Comparison of ENCODE assay signal across 27 cellular contexts in genomic region chr13:45967589-45967988, GRCh38.
A peak's percentile ranks its signal among the peaks of the same experiment; 100 is the strongest.
DNase-seq lines count a peak whose midpoint lies in the region; ATAC-seq and TF ChIP-seq lines count a peak whose summit lies in the region.
"Had no signal": no experiment of that assay in that cellular context is flagged by ENCODE, and none has a peak within 500 bp of the region (broad histone marks: within the 10 kb centered on the region; RNA-seq: fewer than 3 reads in every experiment).

No MANE protein-coding gene starts in this region.

- no peaks in the 10 kb centered on the region for H3K27me3 ChIP-seq in A673 (replicated peaks; ENCODE audit: insufficient read depth, low read depth, low read length, poor library complexity)
- H3K27me3 ChIP-seq: BLaER1, MG63, SJCRH30 had no signal

- H3K36me3 ChIP-seq in A673 (ENCODE audit: insufficient read depth, low read length, poor library complexity, severe bottlenecking) = peaks cover 100% of the 10 kb centered on the region

- no peaks in the 10 kb centered on the region for H3K27me3 Mint-ChIP-seq in activated CD8-positive, alpha-beta T cell treated with anti-CD3 and anti-CD28 coated beads for 36 hours
- no peaks in the 10 kb centered on the region for H3K27me3 Mint-ChIP-seq in activated CD8-positive, alpha-beta T cell treated with anti-CD3 and anti-CD28 coated beads, Interleukin-2, amount 10 ng/mL, durations not matched to agents 7 days and 5 days (ENCODE audit: low read depth)
- no peaks in the 10 kb centered on the region for H3K27me3 Mint-ChIP-seq in Calu3 (ENCODE audit: unreplicated experiment)
- H3K27me3 Mint-ChIP-seq in endothelial cell (ENCODE audit: unreplicated experiment) = peaks cover 2% of the 10 kb centered on the region
- H3K27me3 Mint-ChIP-seq: CD4-positive, alpha-beta memory T cell had no signal

- peak overlapping the region; percentile 53 for H3K27ac ChIP-seq in A673 (ENCODE audit: low read depth, low read length, poor library complexity, severe bottlenecking)
- H3K27ac ChIP-seq: BLaER1, PC-9, SJCRH30 had no signal

- no peak for DNase-seq in activated CD8-positive, alpha-beta T cell treated with anti-CD3 and anti-CD28 coated beads for 36 hours
- DNase-seq in activated CD8-positive, alpha-beta T cell treated with anti-CD3 and anti-CD28 coated beads, Interleukin-2, amount 10 ng/mL, durations not matched to agents 7 days and 5 days = no peak
- DNase-seq in A673 (ENCODE audit: low spot score) (no peak), Calu3 (no peak), endothelial cell (ENCODE audit: low spot score) (no peak), NCI-H2171 (lab: John Stamatoyannopoulos, UW) (no peak), globus pallidus (ENCODE audit: low spot score) (no peak)
- DNase-seq: Caco-2; CD4-positive, alpha-beta memory T cell; DMS 273 treated with DMSO at 0.1 percent for 48 hours; DMS79; EL; GDM1; GOT3; HCEC 1CT; KG1; MG63; NCI-H1417; NCI-H1694; NCI-H2029 treated with DMSO at 0.1 percent for 48 hours; NCI-H2227 treated with DMSO at 0.1 percent for 48 hours; NCI-H526 treated with DMSO at 0.1 percent for 48 hours; PC-9; SJCRH30 had no signal

- H3K27ac Mint-ChIP-seq in activated CD8-positive, alpha-beta T cell treated with anti-CD3 and anti-CD28 coated beads for 36 hours = peak overlapping the region; percentile 27
- H3K27ac Mint-ChIP-seq in activated CD8-positive, alpha-beta T cell treated with anti-CD3 and anti-CD28 coated beads, Interleukin-2, amount 10 ng/mL, durations not matched to agents 7 days and 5 days = no peak overlapping the region
- H3K27ac Mint-ChIP-seq in Calu3 (ENCODE audit: unreplicated experiment) = peak overlapping the region; percentile 43
- peak overlapping the region; percentile 4 for H3K27ac Mint-ChIP-seq in endothelial cell (ENCODE audit: unreplicated experiment)

- H3K36me3 Mint-ChIP-seq in activated CD8-positive, alpha-beta T cell treated with anti-CD3 and anti-CD28 coated beads for 36 hours (ENCODE audit: low read depth) = peaks cover 45% of the 10 kb centered on the region
- peaks cover 54% of the 10 kb centered on the region for H3K36me3 Mint-ChIP-seq in activated CD8-positive, alpha-beta T cell treated with anti-CD3 and anti-CD28 coated beads, Interleukin-2, amount 10 ng/mL, durations not matched to agents 7 days and 5 days (ENCODE audit: low read depth)
- H3K36me3 Mint-ChIP-seq in Calu3 (ENCODE audit: insufficient read depth, unreplicated experiment) (peaks cover 13% of the 10 kb centered on the region), endothelial cell (ENCODE audit: low read depth, unreplicated experiment) (peaks cover 21% of the 10 kb centered on the region)

- no peaks in the 10 kb centered on the region for H3K9me3 Mint-ChIP-seq in activated CD8-positive, alpha-beta T cell treated with anti-CD3 and anti-CD28 coated beads for 36 hours
- no peaks in the 10 kb centered on the region for H3K9me3 Mint-ChIP-seq in activated CD8-positive, alpha-beta T cell treated with anti-CD3 and anti-CD28 coated beads, Interleukin-2, amount 10 ng/mL, durations not matched to agents 7 days and 5 days (ENCODE audit: insufficient read depth)
- H3K9me3 Mint-ChIP-seq in Calu3 (ENCODE audit: low read depth, unreplicated experiment) (no peaks in the 10 kb centered on the region), endothelial cell (ENCODE audit: unreplicated experiment) (no peaks in the 10 kb centered on the region)
- H3K9me3 Mint-ChIP-seq: CD4-positive, alpha-beta memory T cell had no signal

- no peak overlapping the region for H3K4me3 ChIP-seq in A673 (ENCODE audit: low read depth, low read length, poor library complexity, severe bottlenecking)
- H3K4me3 ChIP-seq: BLaER1, GM12878, MG63, PC-9, SJCRH30 had no signal

- CTCF ChIA-PET in activated CD8-positive, alpha-beta T cell treated with anti-CD3 and anti-CD28 coated beads for 36 hours (lab: Charles Lee) = no interaction called here
- CTCF ChIA-PET in activated CD8-positive, alpha-beta T cell treated with anti-CD3 and anti-CD28 coated beads, Interleukin-2, amount 10 ng/mL, durations not matched to agents 7 days and 5 days (lab: Charles Lee) = no interaction called here
- CTCF ChIA-PET in A673 (lab: Charles Lee) = no interaction called here
- CTCF ChIA-PET in Calu3 (lab: Charles Lee) = no interaction called here

- ATAC-seq in activated CD8-positive, alpha-beta T cell treated with anti-CD3 and anti-CD28 coated beads for 36 hours = no peak
- ATAC-seq in activated CD8-positive, alpha-beta T cell treated with anti-CD3 and anti-CD28 coated beads, Interleukin-2, amount 10 ng/mL, durations not matched to agents 7 days and 5 days = no peak
- ATAC-seq: GM12878, Right ventricle myocardium inferior had no signal

- BruUV-seq in A673 (replicated peaks; lab: Mats Ljungman, UMichigan) (TSS peak; percentile 12), Calu3 (replicated peaks; lab: Mats Ljungman, UMichigan) (no TSS peak)

- intact Hi-C loops in activated CD8-positive, alpha-beta T cell treated with anti-CD3 and anti-CD28 coated beads for 36 hours (cut with micrococcal nuclease) = no loop called here
- intact Hi-C loops in A673 (cut with micrococcal nuclease; ENCODE audit: unreplicated experiment) = no loop called here
- intact Hi-C loops in Calu3 (cut with micrococcal nuclease; ENCODE audit: unreplicated experiment) = no loop called here

- H3K4me3 Mint-ChIP-seq in activated CD8-positive, alpha-beta T cell treated with anti-CD3 and anti-CD28 coated beads for 36 hours = no peak overlapping the region
- H3K4me3 Mint-ChIP-seq in activated CD8-positive, alpha-beta T cell treated with anti-CD3 and anti-CD28 coated beads, Interleukin-2, amount 10 ng/mL, durations not matched to agents 7 days and 5 days = no peak overlapping the region
- no peak overlapping the region for H3K4me3 Mint-ChIP-seq in Calu3 (ENCODE audit: low read depth, unreplicated experiment)
- no peak overlapping the region for H3K4me3 Mint-ChIP-seq in endothelial cell (ENCODE audit: unreplicated experiment)
- H3K4me3 Mint-ChIP-seq: CD4-positive, alpha-beta memory T cell had no signal

- H3K4me1 Mint-ChIP-seq in activated CD8-positive, alpha-beta T cell treated with anti-CD3 and anti-CD28 coated beads for 36 hours (ENCODE audit: low read depth) = peaks cover 11% of the 10 kb centered on the region
- H3K4me1 Mint-ChIP-seq in activated CD8-positive, alpha-beta T cell treated with anti-CD3 and anti-CD28 coated beads, Interleukin-2, amount 10 ng/mL, durations not matched to agents 7 days and 5 days (ENCODE audit: low read depth) = no peaks in the 10 kb centered on the region
- H3K4me1 Mint-ChIP-seq in Calu3 (ENCODE audit: low read depth, unreplicated experiment) = no peaks in the 10 kb centered on the region
- H3K4me1 Mint-ChIP-seq in endothelial cell (ENCODE audit: unreplicated experiment) = no peaks in the 10 kb centered on the region

- no peak for TF ChIP-seq CTCF in activated CD8-positive, alpha-beta T cell treated with anti-CD3 and anti-CD28 coated beads for 36 hours (IDR thresholded peaks at IDR 0.05)
- TF ChIP-seq CTCF in A673 (conservative IDR thresholded peaks at IDR 0.05; ENCODE audit: low read depth, low read length) (no peak), Calu3 (IDR thresholded peaks at IDR 0.05; ENCODE audit: unreplicated experiment) (no peak), endothelial cell (IDR thresholded peaks at IDR 0.05; ENCODE audit: unreplicated experiment) (no peak)

- no peaks in the 10 kb centered on the region for H3K9me3 ChIP-seq in A673 (ENCODE audit: low read depth, low read length, poor library complexity, severe bottlenecking)
- H3K9me3 ChIP-seq: BLaER1, Caco-2, MG63, SJCRH30 had no signal

- H3K4me1 ChIP-seq in A673 (ENCODE audit: insufficient read depth, low read length, poor library complexity, severe bottlenecking) = peaks cover 44% of the 10 kb centered on the region
- H3K4me1 ChIP-seq: BLaER1, Caco-2, SJCRH30 had no signal

- POLR2A ChIA-PET in activated CD8-positive, alpha-beta T cell treated with anti-CD3 and anti-CD28 coated beads for 36 hours (lab: Charles Lee) = no interaction called here
- POLR2A ChIA-PET in activated CD8-positive, alpha-beta T cell treated with anti-CD3 and anti-CD28 coated beads, Interleukin-2, amount 10 ng/mL, durations not matched to agents 7 days and 5 days (lab: Charles Lee) = no interaction called here
- POLR2A ChIA-PET in A673 (lab: Charles Lee; ENCODE audit: low non-redundant PET) = no interaction called here
